ENCODE assay signal across 10 cellular contexts in the genomic region with DNA sequence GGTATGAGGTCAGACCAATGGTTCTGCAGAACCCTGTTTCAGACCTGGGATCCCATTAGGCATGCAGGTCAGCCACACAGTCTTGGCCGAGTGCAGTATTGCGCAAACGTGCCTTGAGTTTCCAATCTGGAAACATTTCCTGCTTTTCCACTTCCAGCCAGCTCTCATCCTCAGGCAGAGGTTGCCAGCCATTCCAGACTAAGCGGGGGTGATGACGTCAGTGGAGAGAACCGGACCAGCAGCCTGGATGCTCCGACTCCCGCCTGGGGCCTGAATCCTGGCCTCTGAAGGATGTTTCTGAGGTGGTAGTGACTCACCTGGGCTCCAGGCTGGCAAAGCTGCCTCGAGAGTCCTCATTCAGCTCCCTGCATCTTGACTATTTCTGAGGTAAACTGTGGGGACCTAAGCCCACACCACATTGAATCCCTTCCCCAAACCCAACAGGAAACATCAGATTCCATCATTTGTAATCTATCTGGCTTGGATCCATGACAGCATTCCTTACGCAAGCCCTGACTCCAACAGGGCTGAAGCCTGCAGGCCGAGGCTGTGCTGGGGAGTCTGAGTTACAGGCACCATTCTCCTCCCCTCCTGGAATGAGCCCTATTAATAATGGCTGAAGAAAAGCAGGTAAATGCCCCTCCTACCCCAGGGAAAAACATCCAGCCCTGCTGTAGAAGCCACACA.
DNase-seq lines count a peak whose midpoint lies in the region; ATAC-seq and TF ChIP-seq lines count a peak whose summit lies in the region.
"Had no signal": no experiment of that assay in that cellular context is flagged by ENCODE, and none has a peak within 500 bp of the region (broad histone marks: within the 10 kb centered on the region; RNA-seq: fewer than 3 reads in every experiment).

No MANE protein-coding gene starts in this region.

- peak overlapping the region in 1 of 2 donors; percentile 57 for H3K27ac ChIP-seq in lung (ENCODE audit: low read depth in 1 of 2, low read length in 1 of 2)
- peak overlapping the region; percentile 70 for H3K27ac ChIP-seq in vagina
- peak overlapping the region in 4 of 8 donors; percentile 3 to 33 (median 24) for H3K27ac ChIP-seq in spleen

- H3K4me3 ChIP-seq in lung = no peak overlapping the region
- no peak overlapping the region for H3K4me3 ChIP-seq in vagina
- H3K4me3 ChIP-seq in spleen = no peak overlapping the region

- no peaks in the 10 kb centered on the region for H3K4me1 ChIP-seq in lung (ENCODE audit: control insufficient read depth in 2 of 2, insufficient read depth in 2 of 2, low read length in 2 of 2)
- peaks cover 19% of the 10 kb centered on the region for H3K4me1 ChIP-seq in vagina
- no peaks in the 10 kb centered on the region for H3K4me1 ChIP-seq in spleen

- DNase-seq in DMS153 (lab: John Stamatoyannopoulos, UW) = peak; percentile 54
- DNase-seq in DMS153 treated with DMSO at 0.1 percent for 48 hours (lab: John Stamatoyannopoulos, UW; ENCODE audit: unreplicated experiment) = no peak
- peak; percentile 86 for DNase-seq in dedifferentiated amniotic fluid mesenchymal stem cell (ENCODE audit: extremely low spot score)
- peak; percentile 95 for DNase-seq in lung (ENCODE audit: low spot score)
- peak; percentile 98 for DNase-seq in vagina (ENCODE audit: extremely low spot score in 2 of 2)
- no peak for DNase-seq in OCI-M1 (lab: John Stamatoyannopoulos, UW)
- no peak for DNase-seq in activated gamma-delta T cell (lab: John Stamatoyannopoulos, UW)
- DNase-seq in spleen = no peak
- DNase-seq: activated T-cell treated with anti-CD3 and anti-CD28 coated beads for 4 hours; stimulated activated CD4-positive, alpha-beta T cell treated with anti-CD3 and anti-CD28 coated beads, Interleukin-2, amount 100 ng/mL, for 24 hours had no signal

- TF ChIP-seq CTCF in lung (IDR thresholded peaks at IDR 0.05; ENCODE audit: control extremely low read depth, extremely low read depth) (no peak), vagina (IDR thresholded peaks at IDR 0.05) (no peak), spleen (IDR thresholded peaks at IDR 0.05 in 8 of 11, conservative IDR thresholded peaks at IDR 0.05 in 3 of 11) (no peak)

- no peaks in the 10 kb centered on the region for H3K9me3 ChIP-seq in lung (ENCODE audit: control insufficient read depth in 2 of 2, insufficient read depth in 1 of 2, low read length in 1 of 2)
- no peaks in the 10 kb centered on the region for H3K9me3 ChIP-seq in vagina
- H3K9me3 ChIP-seq in spleen = no peaks in the 10 kb centered on the region

- ATAC-seq in lung (ENCODE audit: insufficient read depth, low FRiP score) = peak; percentile 89

- H3K27me3 ChIP-seq in lung (ENCODE audit: control insufficient read depth, insufficient read depth) = no peaks in the 10 kb centered on the region
- H3K27me3 ChIP-seq in vagina = no peaks in the 10 kb centered on the region
- H3K27me3 ChIP-seq in spleen (replicated peaks in 1 of 7) = no peaks in the 10 kb centered on the region

- WGBS in lung, 2 donors = 37 to 66% methylated on average over 11 of the region's 11 CpGs
- 70 to 82% (median 75%) methylated on average over 10 to 11 of the region's 11 CpGs for WGBS in spleen, 5 donors

- H3K36me3 ChIP-seq in lung (ENCODE audit: control insufficient read depth in 2 of 2, insufficient read depth in 2 of 2, low read length in 2 of 2) (no peaks in the 10 kb centered on the region), vagina (no peaks in the 10 kb centered on the region), spleen (no peaks in the 10 kb centered on the region)

- no peak for TF ChIP-seq POLR2A in vagina (IDR thresholded peaks at IDR 0.05)
- no peak for TF ChIP-seq POLR2A in spleen (IDR thresholded peaks at IDR 0.05)

- intact Hi-C loops in vagina (cut with DNase I) (no loop called here), spleen (cut with DNase I; ENCODE audit: low total_unique reads) (no loop called here)

Comparison
In these comparisons a context has a peak if more than half of its experiments do, and no peak if none do; other contexts are left out.
1. DNase-seq: peak in DMS153 (single experiment), dedifferentiated amniotic fluid mesenchymal stem cell (single experiment), lung (single experiment) and vagina (2 of 2); none in DMS153 treated with DMSO at 0.1 percent for 48 hours (single experiment), OCI-M1 (single experiment), activated gamma-delta T cell (single experiment) and spleen (single experiment).